Comparison of ENCODE assay signal across 9 cellular contexts in genomic region chr3:16427309-16427965, GRCh38.
DNase-seq lines count a peak whose midpoint lies in the region; ATAC-seq and TF ChIP-seq lines count a peak whose summit lies in the region.
"Had no signal": no experiment of that assay in that cellular context is flagged by ENCODE, and none has a peak within 500 bp of the region (broad histone marks: within the 10 kb centered on the region; RNA-seq: fewer than 3 reads in every experiment).

No MANE protein-coding gene starts in this region.

- no peak overlapping the region for H3K23ac ChIP-seq in mesendoderm (ENCODE audit: low read length)

- no peak overlapping the region for H2AK5ac ChIP-seq in mesendoderm (ENCODE audit: low read length)

- no peaks in the 10 kb centered on the region for H3K4me1 ChIP-seq in CD8-positive, alpha-beta T cell (ENCODE audit: insufficient read depth, low read length)
- H3K4me1 ChIP-seq in SJSA1 (replicated peaks) (peaks cover 20% of the 10 kb centered on the region), mesendoderm (ENCODE audit: control insufficient read depth, low read depth, low read length) (no peaks in the 10 kb centered on the region)

- no peaks in the 10 kb centered on the region for H3K27me3 ChIP-seq in CD8-positive, alpha-beta T cell (ENCODE audit: insufficient read depth, low read length)
- no peaks in the 10 kb centered on the region for H3K27me3 ChIP-seq in SJSA1 (replicated peaks)
- H3K27me3 ChIP-seq in mesendoderm (ENCODE audit: insufficient read depth, low read length, poor library complexity), result no peaks in the 10 kb centered on the region

- H3K9ac ChIP-seq in mesendoderm (ENCODE audit: low read length), result no peak overlapping the region

- no peak overlapping the region for H4K5ac ChIP-seq in mesendoderm (ENCODE audit: low read length)

- no peak overlapping the region for H3K18ac ChIP-seq in mesendoderm (ENCODE audit: low read length)

- no peak for TF ChIP-seq CTCF in CD8-positive, alpha-beta T cell (IDR thresholded peaks at IDR 0.05)
- TF ChIP-seq CTCF in fibroblast of pulmonary artery (IDR thresholded peaks at IDR 0.05; ENCODE audit: low read length, missing control alignments), result no peak

- no peak overlapping the region for H4K8ac ChIP-seq in mesendoderm (ENCODE audit: low read depth, low read length)

- H3K4me2 ChIP-seq in mesendoderm (ENCODE audit: low read length), result no peak overlapping the region

- H3K4ac ChIP-seq in mesendoderm (ENCODE audit: low read depth, low read length), result no peak overlapping the region

- no peak overlapping the region for H3K4me3 ChIP-seq in CD8-positive, alpha-beta T cell (ENCODE audit: low read depth, low read length)
- H3K4me3 ChIP-seq in SJSA1 (no peak overlapping the region), fibroblast of pulmonary artery (replicated peaks; ENCODE audit: low read depth, low read length) (no peak overlapping the region), mesendoderm (ENCODE audit: low read length) (no peak overlapping the region)

- peaks cover 50% of the 10 kb centered on the region for H3K36me3 Mint-ChIP-seq in CD8-positive, alpha-beta T cell

- H3K9me3 ChIP-seq in CD8-positive, alpha-beta T cell (ENCODE audit: low read length), result no peaks in the 10 kb centered on the region
- no peaks in the 10 kb centered on the region for H3K9me3 ChIP-seq in SJSA1 (replicated peaks)

- H3K36me3 ChIP-seq in CD8-positive, alpha-beta T cell (ENCODE audit: insufficient read depth, low read length), result no peaks in the 10 kb centered on the region
- peaks cover 11% of the 10 kb centered on the region; the same call in 1 of the 2 replicates for H3K36me3 ChIP-seq in SJSA1
- H3K36me3 ChIP-seq in mesendoderm (ENCODE audit: control insufficient read depth, insufficient read depth, low read length), result no peaks in the 10 kb centered on the region

- H3K56ac ChIP-seq in mesendoderm (ENCODE audit: low read length), result no peak overlapping the region

- no peaks in the 10 kb centered on the region for H3K79me1 ChIP-seq in mesendoderm (ENCODE audit: low read length)

- CTCF ChIA-PET in CD8-positive, alpha-beta T cell (lab: Charles Lee), result no interaction called here

- intact Hi-C loops in CD8-positive, alpha-beta T cell (cut with DNase I, micrococcal nuclease), result loop anchor here in 1 of 2 experiments (5.0 kb wide), 1 partner anchor 65 kb away; no protein-coding TSS in a partner anchor

- no peaks in the 10 kb centered on the region for H3K27me3 Mint-ChIP-seq in CD8-positive, alpha-beta T cell (ENCODE audit: low read depth)
- H3K27me3 Mint-ChIP-seq in stimulated activated naive CD8-positive, alpha-beta T cell treated with anti-CD3 and anti-CD28 coated beads, Interleukin-15, amount 100 ng/mL, for 72 hours, result no peaks in the 10 kb centered on the region

- DNase-seq in CD8-positive, alpha-beta T cell, result no peak
- DNase-seq in SJSA1 (ENCODE audit: low read depth in 1 of 2, low spot score in 2 of 2) (peak in 1 of 2 experiments; percentile 47), fibroblast of pulmonary artery (ENCODE audit: low read depth) (peak; percentile 97), renal cortical epithelial cell (ENCODE audit: low read depth) (peak; percentile 88), SHP77 treated with DMSO at 0.1 percent for 48 hours (lab: John Stamatoyannopoulos, UW) (no peak), mesendoderm (no peak)
- DNase-seq in stimulated activated naive CD8-positive, alpha-beta T cell treated with anti-CD3 and anti-CD28 coated beads, Interleukin-15, amount 100 ng/mL, for 72 hours, result no peak
- DNase-seq: activated effector memory CD4-positive, alpha-beta T cell treated with anti-CD3 and anti-CD28 coated beads, Interleukin-2, amount 50 U/mL, for 16 hours had no signal

- no peak overlapping the region for H2BK120ac ChIP-seq in mesendoderm (ENCODE audit: low read depth, low read length)

- ATAC-seq in CD8-positive, alpha-beta T cell, result no peak
- ATAC-seq in HG03378 (IDR thresholded peaks at IDR 0.05; ENCODE audit: unreplicated experiment), result no peak
- no peak for ATAC-seq in stimulated activated naive CD8-positive, alpha-beta T cell treated with anti-CD3 and anti-CD28 coated beads, Interleukin-15, amount 100 ng/mL, for 72 hours

- no peaks in the 10 kb centered on the region for H3K9me3 Mint-ChIP-seq in CD8-positive, alpha-beta T cell
- H3K9me3 Mint-ChIP-seq in stimulated activated naive CD8-positive, alpha-beta T cell treated with anti-CD3 and anti-CD28 coated beads, Interleukin-15, amount 100 ng/mL, for 72 hours, result no peaks in the 10 kb centered on the region

- no CpG with 5 or more reads among the region's 5 CpGs for WGBS in mesendoderm (ENCODE audit: extremely low coverage, insufficient coverage, low lambda C conversion rate)

- no peak overlapping the region for H2BK5ac ChIP-seq in mesendoderm (ENCODE audit: low read length)

- H2BK15ac ChIP-seq in mesendoderm (replicated peaks; ENCODE audit: low read depth), result no peak overlapping the region

- POLR2A ChIA-PET in CD8-positive, alpha-beta T cell (lab: Charles Lee), result interaction anchor here (1.1 to 1.6 kb wide), 2 partner anchors 53 to 85 kb away, joined by 3 read pairs; no protein-coding TSS in a partner anchor

- H3K79me2 ChIP-seq in mesendoderm (ENCODE audit: control insufficient read depth, insufficient read depth, low read length), result no peaks in the 10 kb centered on the region

- H3K4me1 Mint-ChIP-seq in CD8-positive, alpha-beta T cell (ENCODE audit: low read depth), result peaks cover 38% of the 10 kb centered on the region
- peaks cover 39% of the 10 kb centered on the region for H3K4me1 Mint-ChIP-seq in stimulated activated naive CD8-positive, alpha-beta T cell treated with anti-CD3 and anti-CD28 coated beads, Interleukin-15, amount 100 ng/mL, for 72 hours

- no peak overlapping the region for H3K27ac ChIP-seq in CD8-positive, alpha-beta T cell (ENCODE audit: low read depth, low read length)
- H3K27ac ChIP-seq in SJSA1 (peak overlapping the region; percentile 42), mesendoderm (ENCODE audit: low read depth, low read length) (no peak overlapping the region)

- peak overlapping the region; percentile 43 for H3K27ac Mint-ChIP-seq in CD8-positive, alpha-beta T cell
- no peak overlapping the region for H3K27ac Mint-ChIP-seq in stimulated activated naive CD8-positive, alpha-beta T cell treated with anti-CD3 and anti-CD28 coated beads, Interleukin-15, amount 100 ng/mL, for 72 hours

- H3K4me3 Mint-ChIP-seq in CD8-positive, alpha-beta T cell, result no peak overlapping the region
- H3K4me3 Mint-ChIP-seq in stimulated activated naive CD8-positive, alpha-beta T cell treated with anti-CD3 and anti-CD28 coated beads, Interleukin-15, amount 100 ng/mL, for 72 hours, result no peak overlapping the region

Comparison
In these comparisons a context has a peak if more than half of its experiments do, and no peak if none do; other contexts are left out.
1. DNase-seq: peak in fibroblast of pulmonary artery (single experiment) and renal cortical epithelial cell (single experiment); none in CD8-positive, alpha-beta T cell (0 of 7), SHP77 treated with DMSO at 0.1 percent for 48 hours (single experiment), mesendoderm (single experiment) and stimulated activated naive CD8-positive, alpha-beta T cell treated with anti-CD3 and anti-CD28 coated beads, Interleukin-15, amount 100 ng/mL, for 72 hours (0 of 2).